ENCODE assay signal across 24 cellular contexts in genomic region chr5:61649231-61649630, GRCh38.
"Had no signal": no experiment of that assay in that cellular context is flagged by ENCODE, and none has a peak within 500 bp of the region (broad histone marks: within the 10 kb centered on the region; RNA-seq: fewer than 3 reads in every experiment).

No MANE protein-coding gene starts in this region.

- H3K9me3 ChIP-seq: Peyer's patch, SJCRH30 had no signal

- H3K9me3 Mint-ChIP-seq: IgD-negative memory B cell had no signal

- H3K4me1 ChIP-seq: Peyer's patch, SJCRH30 had no signal

- H3K4me3 Mint-ChIP-seq: IgD-negative memory B cell had no signal

- H3K4me2 ChIP-seq: KMS-11, PC-9 had no signal

- H3K27me3 ChIP-seq: Peyer's patch, SJCRH30 had no signal

- H3K36me3 ChIP-seq: Peyer's patch, SJCRH30 had no signal

- DNase-seq: Kasumi-1, MM.1S, NCI-H1092 treated with DMSO at 0.1 percent for 48 hours, NCI-H1436, NCI-H187, NCI-H2029, NCI-H2081 treated with DMSO at 0.1 percent for 48 hours, NCI-H2171, NCI-H226, NCI-H446, NCI-H510A, NCI-H524 treated with DMSO at 0.1 percent for 48 hours, NCI-H69, NCI-H774, PC-9, Peyer's patch, SHP77 treated with DMSO at 0.1 percent for 48 hours, SJCRH30 had no signal

- H3K9ac ChIP-seq: KMS-11 had no signal

- H3K27ac ChIP-seq: HL-60, KMS-11, PC-9, Peyer's patch, SJCRH30 had no signal

- H3K27ac Mint-ChIP-seq: IgD-negative memory B cell had no signal

- ATAC-seq: K562, Right ventricle myocardium inferior, SK-N-SH treated with all-trans-retinoic acid at 6 μM for 48 hours had no signal

- H2AFZ ChIP-seq: PC-9 had no signal

- H3K4me3 ChIP-seq: K562, PC-9, Peyer's patch, SJCRH30 had no signal
